In genomic region chr1:237187854-237188253, GRCh38 we compare ENCODE assay signal across 23 cellular contexts.
"Had no signal": no experiment of that assay in that cellular context is flagged by ENCODE, and none has a peak within 500 bp of the region (broad histone marks: within the 10 kb centered on the region; RNA-seq: fewer than 3 reads in every experiment).

No MANE protein-coding gene starts in this region.

- H3K4me1 Mint-ChIP-seq: activated CD4-positive, alpha-beta T cell treated with anti-CD3 and anti-CD28 coated beads, Interleukin-2, amount 10 ng/mL, durations not matched to agents 7 days and 5 days; activated naive CD8-positive, alpha-beta T cell treated with anti-CD3 and anti-CD28 coated beads, Interleukin-2, amount 10 ng/mL, durations not matched to agents 7 days and 5 days; central memory CD8-positive, alpha-beta T cell had no signal

- H3K4me1 ChIP-seq: adrenal gland, breast epithelium had no signal

- H3K27ac ChIP-seq: adrenal gland, breast epithelium had no signal

- FAIRE-seq: RCC 7860 had no signal

- H3K36me3 ChIP-seq: adrenal gland, breast epithelium, MG63 had no signal

- H3K36me3 Mint-ChIP-seq: activated CD4-positive, alpha-beta memory T cell treated with anti-CD3 and anti-CD28 coated beads for 36 hours; activated naive CD8-positive, alpha-beta T cell treated with anti-CD3 and anti-CD28 coated beads, Interleukin-2, amount 10 ng/mL, durations not matched to agents 7 days and 5 days had no signal

- H3K9me3 Mint-ChIP-seq: activated CD4-positive, alpha-beta memory T cell treated with anti-CD3 and anti-CD28 coated beads for 36 hours; activated CD4-positive, alpha-beta T cell treated with anti-CD3 and anti-CD28 coated beads, Interleukin-2, amount 10 ng/mL, durations not matched to agents 7 days and 5 days; activated naive CD8-positive, alpha-beta T cell treated with anti-CD3 and anti-CD28 coated beads, Interleukin-2, amount 10 ng/mL, durations not matched to agents 7 days and 5 days; activated T-helper 2 cell treated with anti-CD3 and anti-CD28 coated beads, Interferon-gamma antibody, Interleukin-2, Interleukin-4, amounts not matched to agents 10 μg/mL and 5 μg/mL and 100 μg/mL, durations not matched to agents 14 hours and 24 hours and 36 hours; central memory CD8-positive, alpha-beta T cell; T-helper 1 cell treated with Interleukin-12 subunit alpha and Interleukin-12 subunit beta and Interleukin-4 antibody, amounts not matched to agents 30 μg/mL and 1 μg/mL, for 36 hours had no signal

- H3K9me3 ChIP-seq: adrenal gland, breast epithelium, MG63 had no signal

- DNase-seq: activated CD4-positive, alpha-beta memory T cell treated with anti-CD3 and anti-CD28 coated beads for 36 hours; activated CD4-positive, alpha-beta T cell treated with anti-CD3 and anti-CD28 coated beads, Interleukin-2, amount 10 ng/mL, durations not matched to agents 7 days and 5 days; activated CD4-positive, CD25-positive, alpha-beta regulatory T cell; activated naive CD4-positive, alpha-beta T cell treated with anti-CD3 and anti-CD28 coated beads, Interleukin-2, amount 50 U/mL, for 16 hours; activated naive CD8-positive, alpha-beta T cell treated with anti-CD3 and anti-CD28 coated beads, Interleukin-2, amount 10 ng/mL, durations not matched to agents 7 days and 5 days; activated T-cell treated with anti-CD3 and anti-CD28 coated beads for 4 hours; activated T-cell treated with anti-CD3 and anti-CD28 coated beads, Interleukin-2, amount 50 U/mL, for 48 hours; adrenal gland; anterior cingulate cortex; MG63; MV-4-11; NCI-H1105; NCI-H1436; NCI-H1694 treated with DMSO at 0.1 percent for 48 hours; NCI-H2029 treated with DMSO at 0.1 percent for 48 hours; NCI-H446; SHP77 treated with DMSO at 0.1 percent for 48 hours; T-helper 9 cell had no signal

- H3K4me3 ChIP-seq: adrenal gland, breast epithelium, MG63 had no signal

- H3K27me3 Mint-ChIP-seq: activated CD4-positive, alpha-beta T cell treated with anti-CD3 and anti-CD28 coated beads, Interleukin-2, amount 10 ng/mL, durations not matched to agents 7 days and 5 days; activated naive CD8-positive, alpha-beta T cell treated with anti-CD3 and anti-CD28 coated beads, Interleukin-2, amount 10 ng/mL, durations not matched to agents 7 days and 5 days had no signal

- H3K4me3 Mint-ChIP-seq: activated CD4-positive, alpha-beta memory T cell treated with anti-CD3 and anti-CD28 coated beads for 36 hours; activated CD4-positive, alpha-beta T cell treated with anti-CD3 and anti-CD28 coated beads, Interleukin-2, amount 10 ng/mL, durations not matched to agents 7 days and 5 days; activated naive CD8-positive, alpha-beta T cell treated with anti-CD3 and anti-CD28 coated beads, Interleukin-2, amount 10 ng/mL, durations not matched to agents 7 days and 5 days; central memory CD8-positive, alpha-beta T cell; T-helper 1 cell treated with Interleukin-12 subunit alpha and Interleukin-12 subunit beta and Interleukin-4 antibody, amounts not matched to agents 30 μg/mL and 1 μg/mL, for 36 hours had no signal

- H3K27ac Mint-ChIP-seq: activated CD4-positive, alpha-beta memory T cell treated with anti-CD3 and anti-CD28 coated beads for 36 hours; activated CD4-positive, alpha-beta T cell treated with anti-CD3 and anti-CD28 coated beads, Interleukin-2, amount 10 ng/mL, durations not matched to agents 7 days and 5 days; activated naive CD8-positive, alpha-beta T cell treated with anti-CD3 and anti-CD28 coated beads, Interleukin-2, amount 10 ng/mL, durations not matched to agents 7 days and 5 days; activated T-helper 2 cell treated with anti-CD3 and anti-CD28 coated beads, Interferon-gamma antibody, Interleukin-2, Interleukin-4, amounts not matched to agents 10 μg/mL and 5 μg/mL and 100 μg/mL, durations not matched to agents 14 hours and 24 hours and 36 hours; T-helper 1 cell treated with Interleukin-12 subunit alpha and Interleukin-12 subunit beta and Interleukin-4 antibody, amounts not matched to agents 30 μg/mL and 1 μg/mL, for 36 hours had no signal

- H3K27me3 ChIP-seq: adrenal gland, breast epithelium, MG63 had no signal
